In the genomic region with DNA sequence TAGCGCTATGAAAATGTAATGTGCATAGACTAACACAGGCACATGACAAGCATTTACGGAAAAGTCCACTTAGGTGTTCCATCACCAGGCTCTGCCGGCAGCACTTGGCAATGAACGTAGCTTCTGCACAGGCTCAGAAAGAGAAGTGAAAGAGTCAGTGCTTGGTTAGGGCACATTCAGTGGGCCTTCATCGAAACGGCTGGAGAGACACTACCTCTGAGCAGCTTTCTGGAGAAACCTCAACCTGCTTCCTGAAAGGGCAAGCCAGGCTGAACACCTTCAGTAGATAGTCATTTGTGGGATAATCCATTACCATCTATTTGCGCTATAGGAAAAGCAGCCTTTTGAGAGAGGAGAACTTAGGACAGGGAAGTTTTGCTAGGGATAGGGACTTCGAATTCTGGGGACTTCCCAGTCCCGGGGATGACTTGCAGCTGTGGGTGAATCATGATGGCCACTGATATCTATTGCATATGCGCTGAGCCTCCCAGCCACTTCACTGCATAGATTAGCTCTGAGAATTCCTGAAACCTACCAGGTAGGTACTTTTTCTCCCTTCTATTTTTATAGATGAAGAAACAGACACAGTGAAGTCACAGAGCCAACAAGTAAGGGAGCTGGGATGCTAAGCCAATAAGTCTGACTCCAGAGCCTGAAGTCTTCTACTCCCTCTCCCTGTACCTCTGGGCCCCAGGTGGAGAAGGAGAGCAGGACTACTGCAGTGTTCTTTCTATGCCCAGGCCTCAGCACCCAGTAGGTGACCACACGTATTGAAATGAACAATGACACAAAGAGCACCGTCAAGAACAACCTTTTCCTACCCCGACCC, we compare ENCODE assay signal across 17 cellular contexts. TPM values are rescaled to one million over a fixed set of nuclear protein-coding genes. Genes with fewer than 3 reads are reported as not detected.
DNase-seq lines count a peak whose midpoint lies in the region; ATAC-seq, FAIRE-seq and TF ChIP-seq lines count a peak whose summit lies in the region.
"Had no signal": no experiment of that assay in that cellular context is flagged by ENCODE, and none has a peak within 500 bp of the region (broad histone marks: within the 10 kb centered on the region; RNA-seq: fewer than 3 reads in every experiment).

No MANE protein-coding gene starts in this region.

- no peak overlapping the region for H3K4me3 ChIP-seq in GM12878
- H3K4me3 ChIP-seq: A549, testis had no signal

- H3K27ac Mint-ChIP-seq in activated CD4-positive, alpha-beta T cell treated with anti-CD3 and anti-CD28 coated beads, Interleukin-2, amount 10 ng/mL, durations not matched to agents 24 days and 14 days = peak overlapping the region; percentile 2
- peak overlapping the region; percentile 52 for H3K27ac Mint-ChIP-seq in stimulated activated memory B cell treated with anti-CD40 and anti-IgM and Interleukin-4, amounts not matched to agents 10 μg/mL and 1 μg/mL and 100 μg/mL, for 72 hours
- no peak overlapping the region for H3K27ac Mint-ChIP-seq in activated CD8-positive, alpha-beta memory T cell treated with anti-CD3 and anti-CD28 coated beads, Interleukin-2, amount 10 ng/mL, durations not matched to agents 7 days and 5 days

- no peaks in the 10 kb centered on the region for H3K27me3 Mint-ChIP-seq in activated CD4-positive, alpha-beta T cell treated with anti-CD3 and anti-CD28 coated beads, Interleukin-2, amount 10 ng/mL, durations not matched to agents 24 days and 14 days
- peaks cover 18% of the 10 kb centered on the region for H3K27me3 Mint-ChIP-seq in stimulated activated memory B cell treated with anti-CD40 and anti-IgM and Interleukin-4, amounts not matched to agents 10 μg/mL and 1 μg/mL and 100 μg/mL, for 72 hours
- H3K27me3 Mint-ChIP-seq in activated CD8-positive, alpha-beta memory T cell treated with anti-CD3 and anti-CD28 coated beads, Interleukin-2, amount 10 ng/mL, durations not matched to agents 7 days and 5 days = no peaks in the 10 kb centered on the region

- peak overlapping the region; percentile 26; the same call in 1 of the 2 replicates for H3K27ac ChIP-seq in GM12878 (ENCODE audit: control insufficient read depth, insufficient read depth)
- H3K27ac ChIP-seq: A549, parathyroid adenoma, testis had no signal

- H3K9me3 Mint-ChIP-seq in activated CD4-positive, alpha-beta T cell treated with anti-CD3 and anti-CD28 coated beads, Interleukin-2, amount 10 ng/mL, durations not matched to agents 24 days and 14 days = no peaks in the 10 kb centered on the region
- H3K9me3 Mint-ChIP-seq in stimulated activated memory B cell treated with anti-CD40 and anti-IgM and Interleukin-4, amounts not matched to agents 10 μg/mL and 1 μg/mL and 100 μg/mL, for 72 hours = no peaks in the 10 kb centered on the region
- peaks cover 6% of the 10 kb centered on the region for H3K9me3 Mint-ChIP-seq in activated CD8-positive, alpha-beta memory T cell treated with anti-CD3 and anti-CD28 coated beads, Interleukin-2, amount 10 ng/mL, durations not matched to agents 7 days and 5 days (ENCODE audit: low read depth)

- no peak for TF ChIP-seq CTCF in GM12878 (IDR thresholded peaks at IDR 0.05 in 2 of 3, conservative IDR thresholded peaks at IDR 0.05 in 1 of 3; ENCODE audit: control insufficient read depth in 2 of 3, extremely low read depth in 1 of 3, insufficient read depth in 1 of 3, low read depth in 3 of 3, low read length in 3 of 3)

- H3K36me3 Mint-ChIP-seq in activated CD4-positive, alpha-beta T cell treated with anti-CD3 and anti-CD28 coated beads, Interleukin-2, amount 10 ng/mL, durations not matched to agents 24 days and 14 days (ENCODE audit: low read depth) = no peaks in the 10 kb centered on the region
- H3K36me3 Mint-ChIP-seq in stimulated activated memory B cell treated with anti-CD40 and anti-IgM and Interleukin-4, amounts not matched to agents 10 μg/mL and 1 μg/mL and 100 μg/mL, for 72 hours = no peaks in the 10 kb centered on the region
- peaks cover 9% of the 10 kb centered on the region for H3K36me3 Mint-ChIP-seq in activated CD8-positive, alpha-beta memory T cell treated with anti-CD3 and anti-CD28 coated beads, Interleukin-2, amount 10 ng/mL, durations not matched to agents 7 days and 5 days

- RAD21 ChIA-PET in GM12878 (lab: Charles Lee; ENCODE audit: unreplicated experiment) = interaction anchor here (1.1 to 1.7 kb wide), 6 partner anchors 15 to 84 kb away, joined by 3 to 6 read pairs (median 4); no protein-coding TSS in a partner anchor

- ATAC-seq in HG03139 (IDR thresholded peaks at IDR 0.05; ENCODE audit: unreplicated experiment) (peak; percentile 54), GM12878 (peak; percentile 93), HG03135 (IDR thresholded peaks at IDR 0.05; ENCODE audit: unreplicated experiment) (no peak)
- ATAC-seq in stimulated activated memory B cell treated with anti-CD40 and anti-IgM and Interleukin-4, amounts not matched to agents 10 μg/mL and 1 μg/mL and 100 μg/mL, for 72 hours = peak; percentile 93
- ATAC-seq in activated CD8-positive, alpha-beta memory T cell treated with anti-CD3 and anti-CD28 coated beads, Interleukin-2, amount 10 ng/mL, durations not matched to agents 7 days and 5 days = no peak
- ATAC-seq: left cardiac atrium had no signal

- H3K4me1 Mint-ChIP-seq in activated CD4-positive, alpha-beta T cell treated with anti-CD3 and anti-CD28 coated beads, Interleukin-2, amount 10 ng/mL, durations not matched to agents 24 days and 14 days = peaks cover 28% of the 10 kb centered on the region
- peaks cover 25% of the 10 kb centered on the region for H3K4me1 Mint-ChIP-seq in stimulated activated memory B cell treated with anti-CD40 and anti-IgM and Interleukin-4, amounts not matched to agents 10 μg/mL and 1 μg/mL and 100 μg/mL, for 72 hours
- H3K4me1 Mint-ChIP-seq in activated CD8-positive, alpha-beta memory T cell treated with anti-CD3 and anti-CD28 coated beads, Interleukin-2, amount 10 ng/mL, durations not matched to agents 7 days and 5 days = peaks cover 42% of the 10 kb centered on the region

- H4K20me1 ChIP-seq in GM12878 (ENCODE audit: control insufficient read depth, insufficient read depth) = no peaks in the 10 kb centered on the region

- intact Hi-C loops in activated CD4-positive, alpha-beta T cell treated with anti-CD3 and anti-CD28 coated beads, Interleukin-2, amount 10 ng/mL, durations not matched to agents 24 days and 14 days (cut with micrococcal nuclease) = no loop called here
- intact Hi-C loops in GM12878 (cut with micrococcal nuclease; ENCODE audit: unreplicated experiment) = no loop called here

- H3K27me3 ChIP-seq in GM12878 (replicated peaks in 1 of 2; ENCODE audit: control insufficient read depth in 2 of 2, insufficient read depth in 2 of 2, low read length in 1 of 2) = no peaks in the 10 kb centered on the region
- H3K27me3 ChIP-seq: testis had no signal

- SMC1A ChIA-PET in GM12878 (lab: Charles Lee; ENCODE audit: uncharacterized antibody, unreplicated experiment) = interaction anchor here (0.7 to 2.5 kb wide), 10 partner anchors 11 to 178 kb away, joined by 3 to 9 read pairs (median 4); partner anchors contain the start of gene TBC1D2B

- CTCF ChIA-PET in GM12878 (lab: Yijun Ruan, JAX) = interaction anchor here (0.5 to 1.5 kb wide), 7 partner anchors 9 to 319 kb away, joined by 3 to 11 read pairs (median 3); no protein-coding TSS in a partner anchor
- CTCF ChIA-PET in activated CD8-positive, alpha-beta memory T cell treated with anti-CD3 and anti-CD28 coated beads, Interleukin-2, amount 10 ng/mL, durations not matched to agents 7 days and 5 days (lab: Charles Lee) = interaction anchor here (1.2 to 2.1 kb wide), 3 partner anchors 11 to 20 kb away, joined by 4 to 6 read pairs (median 4); partner anchors contain the start of gene TBC1D2B

- POLR2A ChIA-PET in GM12878 (lab: Charles Lee) = interaction anchor here (0.6 to 1.3 kb wide), 3 partner anchors 34 to 641 kb away, joined by 3 to 4 read pairs (median 3); no protein-coding TSS in a partner anchor

- no TSS peak for BruUV-seq in GM12878 (replicated peaks; lab: Mats Ljungman, UMichigan)

- TF ChIP-seq EP300 in GM12878 (IDR thresholded peaks at IDR 0.05; ENCODE audit: borderline replicate concordance in 1 of 2, control insufficient read depth in 1 of 2, low read depth in 2 of 2, low read length in 2 of 2) = no peak

- no peak for DNase-seq in activated CD4-positive, alpha-beta T cell treated with anti-CD3 and anti-CD28 coated beads, Interleukin-2, amount 10 ng/mL, durations not matched to agents 24 days and 14 days
- no peak for DNase-seq in activated CD4-positive, alpha-beta T cell treated with anti-CD3 and anti-CD28 coated beads for 1 hour
- no peak for DNase-seq in GM12878 (ENCODE audit: low read depth, low spot score)
- DNase-seq in COR-L47 (lab: John Stamatoyannopoulos, UW) = no peak
- no peak for DNase-seq in activated CD8-positive, alpha-beta memory T cell treated with anti-CD3 and anti-CD28 coated beads, Interleukin-2, amount 10 ng/mL, durations not matched to agents 7 days and 5 days
- DNase-seq: activated T-cell treated with anti-CD3 and anti-CD28 coated beads for 4 hours; EL; left cardiac atrium; NK-92 treated with Interleukin-12 subunit alpha and Interleukin-12 subunit beta, amount 100 ng/mL, for 24 hours; T1000; testis had no signal

- no peak overlapping the region for H3K4me3 Mint-ChIP-seq in activated CD4-positive, alpha-beta T cell treated with anti-CD3 and anti-CD28 coated beads, Interleukin-2, amount 10 ng/mL, durations not matched to agents 24 days and 14 days
- no peak overlapping the region for H3K4me3 Mint-ChIP-seq in stimulated activated memory B cell treated with anti-CD40 and anti-IgM and Interleukin-4, amounts not matched to agents 10 μg/mL and 1 μg/mL and 100 μg/mL, for 72 hours
- H3K4me3 Mint-ChIP-seq in activated CD8-positive, alpha-beta memory T cell treated with anti-CD3 and anti-CD28 coated beads, Interleukin-2, amount 10 ng/mL, durations not matched to agents 7 days and 5 days = no peak overlapping the region

- in situ Hi-C loops in GM12878 (cut with MboI) = no loop called here

- H3K4me2 ChIP-seq in GM12878 (ENCODE audit: control insufficient read depth, insufficient read depth) = peak overlapping the region; percentile 22; the same call in 1 of the 2 replicates

- FAIRE-seq in GM12878 (lab: Jason Lieb, UNC) = peak; percentile 87
- FAIRE-seq: A549 had no signal

- H3K79me2 ChIP-seq in GM12878 (ENCODE audit: control insufficient read depth, insufficient read depth, low read length) = no peaks in the 10 kb centered on the region
- H3K79me2 ChIP-seq: parathyroid adenoma had no signal

- no peak for TF ChIP-seq RAD21 in GM12878 (IDR thresholded peaks at IDR 0.05; ENCODE audit: insufficient read depth, low read depth, low read length)

- H3K4me1 ChIP-seq in GM12878 (ENCODE audit: control insufficient read depth, insufficient read depth, low read length) = peaks cover 16% of the 10 kb centered on the region
- H3K4me1 ChIP-seq: parathyroid adenoma had no signal

- 22% methylated on average over 13 of the region's 13 CpGs for WGBS in GM12878 (ENCODE audit: insufficient coverage, insufficient replicate concordance, low lambda C conversion rate, missing lambda C conversion rate)

- H3K9ac ChIP-seq in GM12878 (ENCODE audit: control insufficient read depth, insufficient read depth, low read length) = no peak overlapping the region
- H3K9ac ChIP-seq: parathyroid adenoma had no signal

- H3K9me3 ChIP-seq in GM12878 (replicated peaks; ENCODE audit: control insufficient read depth, insufficient read depth, low read length) = no peaks in the 10 kb centered on the region
- H3K9me3 ChIP-seq: A549, testis had no signal

- H2AFZ ChIP-seq in GM12878 (ENCODE audit: control insufficient read depth, low read depth, low read length) = peak overlapping the region; percentile 66
- H2AFZ ChIP-seq: parathyroid adenoma had no signal

- no peaks in the 10 kb centered on the region for H3K36me3 ChIP-seq in GM12878 (ENCODE audit: control insufficient read depth in 2 of 2, insufficient read depth in 2 of 2, low read length in 1 of 2)

- TF ChIP-seq POLR2A in GM12878 (IDR thresholded peaks at IDR 0.05; ENCODE audit: low read depth, low read length) = no peak

RNA-seq across cellular contexts. Expression of gene SH2D7, which starts 4.2 kb away (rescaled TPM):
- not detected in 2 replicates for total RNA-seq in activated CD4-positive, alpha-beta T cell treated with anti-CD3 and anti-CD28 coated beads, Interleukin-2, amount 10 ng/mL, durations not matched to agents 24 days and 14 days
- not detected in 2 replicates for total RNA-seq in GM12878 (2013; cell fraction: nucleolus; rRNA removed)
- 0.06 TPM in 1 of 2 replicates, not detected in the other for total RNA-seq in GM12878 (2014; rRNA removed)
- total RNA-seq in GM12878 (2014; rRNA removed; fragmentation: Illumina TruSeq; extraction: Trizol) = not detected in 2 replicates
- 0.08 TPM in 1 of 2 replicates, not detected in the other for total RNA-seq in GM12878 (2021)
- polyA plus RNA-seq in GM12878 (2011; ENCODE audit: low read depth) = not detected
- polyA plus RNA-seq in GM12878 (2011; rRNA removed) = not detected in 2 replicates
- polyA plus RNA-seq in GM12878 (2011; cell fraction: cytosol; rRNA removed) = not detected in 2 replicates
- not detected in 2 replicates for polyA plus RNA-seq in GM12878 (2011; cell fraction: nucleus; rRNA removed)
- not detected in 2 replicates for polyA plus RNA-seq in GM12878 (2012)
- polyA plus RNA-seq in GM12878 (2014; fragmentation: Illumina TruSeq; extraction: Trizol) = 0.04 TPM in 1 of 2 replicates, not detected in the other
- polyA plus RNA-seq in GM12878 (2014; fragmentation: Nextera tagmentation; extraction: Ambion mirVana) = not detected
- polyA plus RNA-seq in GM12878 (2014; rRNA removed) = not detected in 2 replicates
- not detected for polyA plus RNA-seq in GM12878 (2016; fragmentation: Nextera tagmentation; extraction: Ambion mirVana)
- polyA minus RNA-seq in GM12878 (2011; rRNA and poly(A)+ RNA removed) = 0.10 and 0.15 TPM in 2 replicates
- polyA minus RNA-seq in GM12878 (2011; cell fraction: cytosol; rRNA and poly(A)+ RNA removed) = not detected in 2 replicates
- 0.12 TPM in 1 of 2 replicates, not detected in the other for polyA minus RNA-seq in GM12878 (2011; cell fraction: nucleus; rRNA and poly(A)+ RNA removed)
- total RNA-seq in activated CD8-positive, alpha-beta memory T cell treated with anti-CD3 and anti-CD28 coated beads, Interleukin-2, amount 10 ng/mL, durations not matched to agents 7 days and 5 days = under 1 TPM; 0.26 to 0.28 TPM
- total RNA-seq: fibroblast of lung, left cardiac atrium had no signal
- polyA plus RNA-seq: A549 had no signal

RNA-seq across cellular contexts. Expression of gene TBC1D2B, which starts 10.6 kb away (rescaled TPM):
- total RNA-seq in activated CD4-positive, alpha-beta T cell treated with anti-CD3 and anti-CD28 coated beads, Interleukin-2, amount 10 ng/mL, durations not matched to agents 24 days and 14 days = 56.8 and 62.3 TPM in 2 replicates
- 172 and 173 TPM in 2 replicates for total RNA-seq in GM12878 (2013; cell fraction: nucleolus; rRNA removed)
- total RNA-seq in GM12878 (2014; rRNA removed) (18.4 and 21.9 TPM in 2 replicates), GM12878 (2014; rRNA removed; fragmentation: Illumina TruSeq; extraction: Trizol) (17.0 and 20.4 TPM in 2 replicates), GM12878 (2021) (27.0 and 28.7 TPM in 2 replicates)
- 12.9 TPM for polyA plus RNA-seq in GM12878 (2011; ENCODE audit: low read depth)
- polyA plus RNA-seq in GM12878 (2011; rRNA removed) (53.4 and 75.9 TPM in 2 replicates), GM12878 (2014; fragmentation: Illumina TruSeq; extraction: Trizol) (22.7 and 26.1 TPM in 2 replicates), GM12878 (2014; fragmentation: Nextera tagmentation; extraction: Ambion mirVana) (1 to 10 TPM; 1.3 to 1.4 TPM), GM12878 (2014; rRNA removed) (22.4 and 25.6 TPM in 2 replicates), GM12878 (2016; fragmentation: Nextera tagmentation; extraction: Ambion mirVana) (1 to 10 TPM; 2.7 to 8.2 TPM)
- 38.8 and 40.0 TPM in 2 replicates for polyA plus RNA-seq in GM12878 (2011; cell fraction: cytosol; rRNA removed)
- 110 and 121 TPM in 2 replicates for polyA plus RNA-seq in GM12878 (2011; cell fraction: nucleus; rRNA removed)
- polyA plus RNA-seq in GM12878 (2012) = 17.9 and 21.2 TPM in 2 replicates
- 50.3 and 51.8 TPM in 2 replicates for polyA minus RNA-seq in GM12878 (2011; rRNA and poly(A)+ RNA removed)
- 14.4 and 14.8 TPM in 2 replicates for polyA minus RNA-seq in GM12878 (2011; cell fraction: cytosol; rRNA and poly(A)+ RNA removed)
- 35.9 and 50.8 TPM in 2 replicates for polyA minus RNA-seq in GM12878 (2011; cell fraction: nucleus; rRNA and poly(A)+ RNA removed)
- total RNA-seq in activated CD8-positive, alpha-beta memory T cell treated with anti-CD3 and anti-CD28 coated beads, Interleukin-2, amount 10 ng/mL, durations not matched to agents 7 days and 5 days = 100 to 1,000 TPM; 118 to 135 TPM

RNA-seq across cellular contexts. Expression of gene CIB2, which starts 43.1 kb away (rescaled TPM):
- 1.2 and 1.5 TPM in 2 replicates for total RNA-seq in activated CD4-positive, alpha-beta T cell treated with anti-CD3 and anti-CD28 coated beads, Interleukin-2, amount 10 ng/mL, durations not matched to agents 24 days and 14 days
- 0.69 and 1.5 TPM in 2 replicates for total RNA-seq in GM12878 (2013; cell fraction: nucleolus; rRNA removed)
- total RNA-seq in GM12878 (2014; rRNA removed) (7.2 and 8.8 TPM in 2 replicates), GM12878 (2014; rRNA removed; fragmentation: Illumina TruSeq; extraction: Trizol) (5.9 and 6.8 TPM in 2 replicates), GM12878 (2021) (6.9 and 7.2 TPM in 2 replicates)
- polyA plus RNA-seq in GM12878 (2011; ENCODE audit: low read depth) = 2.3 TPM
- polyA plus RNA-seq in GM12878 (2011; rRNA removed) (7.4 and 11.7 TPM in 2 replicates), GM12878 (2014; fragmentation: Illumina TruSeq; extraction: Trizol) (7.9 and 11.7 TPM in 2 replicates), GM12878 (2014; fragmentation: Nextera tagmentation; extraction: Ambion mirVana) (1 to 10 TPM in 1 of 2 experiments, under 1 TPM in 1; 0.56 to 1.6 TPM), GM12878 (2014; rRNA removed) (7.2 and 8.2 TPM in 2 replicates), GM12878 (2016; fragmentation: Nextera tagmentation; extraction: Ambion mirVana) (10 to 100 TPM in 1 of 2 experiments, 1 to 10 TPM in 1; 1.5 to 12.1 TPM)
- 7.8 and 10.2 TPM in 2 replicates for polyA plus RNA-seq in GM12878 (2011; cell fraction: cytosol; rRNA removed)
- 3.3 and 3.9 TPM in 2 replicates for polyA plus RNA-seq in GM12878 (2011; cell fraction: nucleus; rRNA removed)
- polyA plus RNA-seq in GM12878 (2012) = 3.1 and 3.4 TPM in 2 replicates
- polyA minus RNA-seq in GM12878 (2011; rRNA and poly(A)+ RNA removed) = 10.4 and 22.3 TPM in 2 replicates
- polyA minus RNA-seq in GM12878 (2011; cell fraction: cytosol; rRNA and poly(A)+ RNA removed) = 2.6 and 3.7 TPM in 2 replicates
- polyA minus RNA-seq in GM12878 (2011; cell fraction: nucleus; rRNA and poly(A)+ RNA removed) = 0.73 and 1.2 TPM in 2 replicates
- 1 to 10 TPM in 1 of 2 experiments, under 1 TPM in 1; 0.94 to 1.2 TPM for total RNA-seq in activated CD8-positive, alpha-beta memory T cell treated with anti-CD3 and anti-CD28 coated beads, Interleukin-2, amount 10 ng/mL, durations not matched to agents 7 days and 5 days

Comparison
In these comparisons a context has a peak if more than half of its experiments do, and no peak if none do; other contexts are left out.
1. ATAC-seq: peak in HG03139 (single experiment), GM12878 (single experiment) and stimulated activated memory B cell treated with anti-CD40 and anti-IgM and Interleukin-4, amounts not matched to agents 10 μg/mL and 1 μg/mL and 100 μg/mL, for 72 hours (single experiment); none in HG03135 (single experiment) and activated CD8-positive, alpha-beta memory T cell treated with anti-CD3 and anti-CD28 coated beads, Interleukin-2, amount 10 ng/mL, durations not matched to agents 7 days and 5 days (single experiment).